33 cellular contexts compared by ENCODE assay signal in genomic region chr19:3636506-3636905, GRCh38. TPM values are rescaled to one million over a fixed set of nuclear protein-coding genes. Genes with fewer than 3 reads are reported as not detected.
DNase-seq lines count a peak whose midpoint lies in the region; ATAC-seq lines count a peak whose summit lies in the region.
"Had no signal": no experiment of that assay in that cellular context is flagged by ENCODE, and none has a peak within 500 bp of the region (broad histone marks: within the 10 kb centered on the region; RNA-seq: fewer than 3 reads in every experiment).

No MANE protein-coding gene starts in this region.

- H3K4me1 Mint-ChIP-seq in central memory CD8-positive, alpha-beta T cell: peaks cover 6% of the 10 kb centered on the region
- H3K4me1 Mint-ChIP-seq: B cell; CD14-positive monocyte; CD4-positive, alpha-beta memory T cell; CD4-positive, CD25-positive, alpha-beta regulatory T cell; CD8-positive, alpha-beta memory T cell had no signal

- H3K27ac ChIP-seq in mesenchymal stem cell (ENCODE audit: low read length, poor library complexity, severe bottlenecking): no peak overlapping the region
- no peak overlapping the region for H3K27ac ChIP-seq in neuronal stem cell (replicated peaks; ENCODE audit: low read length)
- H3K27ac ChIP-seq: 22Rv1; A549; BLaER1 treated with 17β-estradiol and CSF1 and Interleukin-3, amounts not matched to agents 10 nM and 100 nM; C4-2B had no signal

- no peaks in the 10 kb centered on the region for H3K4me1 ChIP-seq in mesenchymal stem cell (ENCODE audit: control insufficient read depth, insufficient read depth, low read depth, low read length)
- H3K4me1 ChIP-seq in neuronal stem cell (ENCODE audit: control insufficient read depth in 2 of 2, insufficient read depth in 1 of 2, low read depth in 1 of 2, low read length in 2 of 2): no peaks in the 10 kb centered on the region
- H3K4me1 ChIP-seq: A549, BE2C, Caco-2 had no signal

- H3K9me3 Mint-ChIP-seq in central memory CD8-positive, alpha-beta T cell: no peaks in the 10 kb centered on the region
- H3K9me3 Mint-ChIP-seq: CD14-positive monocyte; CD4-positive, alpha-beta memory T cell; CD4-positive, alpha-beta T cell; CD8-positive, alpha-beta memory T cell; CD8-positive, alpha-beta T cell had no signal

- no peaks in the 10 kb centered on the region for H3K27me3 Mint-ChIP-seq in central memory CD8-positive, alpha-beta T cell
- H3K27me3 Mint-ChIP-seq: B cell; CD4-positive, alpha-beta memory T cell; CD4-positive, alpha-beta T cell; CD4-positive, CD25-positive, alpha-beta regulatory T cell; CD8-positive, alpha-beta memory T cell had no signal

- no peak overlapping the region for H3K4me2 ChIP-seq in mesenchymal stem cell (ENCODE audit: low read length, poor library complexity, severe bottlenecking)
- no peak overlapping the region for H3K4me2 ChIP-seq in neuronal stem cell (ENCODE audit: insufficient read depth, low read length, poor library complexity, severe bottlenecking)
- H3K4me2 ChIP-seq: A549; BLaER1; BLaER1 treated with 17β-estradiol and CSF1 and Interleukin-3, amounts not matched to agents 10 nM and 100 nM had no signal

- H3K27me3 ChIP-seq in mesenchymal stem cell (ENCODE audit: control insufficient read depth in 1 of 2, insufficient read depth in 1 of 2, low read length in 2 of 2): no peaks in the 10 kb centered on the region
- H3K27me3 ChIP-seq in neuronal stem cell (ENCODE audit: control insufficient read depth in 3 of 3, insufficient read depth in 3 of 3, low read depth in 1 of 3, low read length in 3 of 3): no peaks in the 10 kb centered on the region
- H3K27me3 ChIP-seq: BE2C; BLaER1; BLaER1 treated with 17β-estradiol and CSF1 and Interleukin-3, amounts not matched to agents 10 nM and 100 nM had no signal

- no peak overlapping the region for H2BK15ac ChIP-seq in mesenchymal stem cell (ENCODE audit: low read depth, poor library complexity, severe bottlenecking)
- H2BK15ac ChIP-seq in neuronal stem cell (ENCODE audit: low read length): no peak overlapping the region

- H3K23ac ChIP-seq in mesenchymal stem cell (ENCODE audit: low read length in 2 of 2) (no peak overlapping the region), neuronal stem cell (ENCODE audit: low read depth, low read length, poor library complexity) (peak overlapping the region; percentile 12)

- no peak overlapping the region for H3K4me3 Mint-ChIP-seq in central memory CD8-positive, alpha-beta T cell
- H3K4me3 Mint-ChIP-seq: B cell; CD14-positive monocyte; CD4-positive, alpha-beta memory T cell; CD4-positive, alpha-beta T cell; CD4-positive, CD25-positive, alpha-beta regulatory T cell; CD8-positive, alpha-beta memory T cell; CD8-positive, alpha-beta T cell had no signal

- H3K18ac ChIP-seq in mesenchymal stem cell (ENCODE audit: low read depth in 1 of 2, low read length in 2 of 2) (no peak overlapping the region), neuronal stem cell (ENCODE audit: low read length) (no peak overlapping the region)

- intact Hi-C loops in posterior cingulate gyrus (cut with DNase I): no loop called here

- no peak overlapping the region for H2BK120ac ChIP-seq in mesenchymal stem cell (ENCODE audit: low read depth, low read length)
- no peak overlapping the region for H2BK120ac ChIP-seq in neuronal stem cell (ENCODE audit: low read depth, low read length)

- H3K36me3 Mint-ChIP-seq in central memory CD8-positive, alpha-beta T cell (ENCODE audit: insufficient read depth): peaks cover 11% of the 10 kb centered on the region

- peaks cover 43 to 88% of the 10 kb centered on the region in 2 experiments for H3K36me3 ChIP-seq in mesenchymal stem cell (ENCODE audit: control insufficient read depth in 1 of 2, insufficient read depth in 2 of 2, low read depth in 1 of 2, low read length in 2 of 2)
- H3K36me3 ChIP-seq in neuronal stem cell (replicated peaks in 1 of 2; ENCODE audit: control insufficient read depth in 2 of 2, insufficient read depth in 2 of 2, low read length in 2 of 2): peaks cover 16 to 36% of the 10 kb centered on the region in 2 donors
- H3K36me3 ChIP-seq: BE2C had no signal

- no peak overlapping the region for H2BK12ac ChIP-seq in mesenchymal stem cell (ENCODE audit: low read length in 2 of 2)
- H2BK12ac ChIP-seq in neuronal stem cell (ENCODE audit: low read length): no peak overlapping the region

- H2BK5ac ChIP-seq in mesenchymal stem cell (ENCODE audit: low read depth, low read length, poor library complexity, severe bottlenecking): no peak overlapping the region
- H2BK5ac ChIP-seq in neuronal stem cell (ENCODE audit: low read length): no peak overlapping the region

- WGBS in mesenchymal stem cell: 95% methylated on average over 20 of the region's 20 CpGs
- no CpG with 5 or more reads among the region's 20 CpGs for WGBS in neuronal stem cell (ENCODE audit: extremely low coverage in 2 of 2, insufficient read length in 2 of 2, insufficient replicate concordance in 1 of 2), 2 donors

- H4K91ac ChIP-seq in mesenchymal stem cell (ENCODE audit: low read length) (no peak overlapping the region), neuronal stem cell (ENCODE audit: low read depth, low read length, poor library complexity) (no peak overlapping the region)

- peak overlapping the region; percentile 67 for H3K27ac Mint-ChIP-seq in central memory CD8-positive, alpha-beta T cell (ENCODE audit: low read depth)
- H3K27ac Mint-ChIP-seq: B cell; CD4-positive, alpha-beta T cell; CD4-positive, CD25-positive, alpha-beta regulatory T cell; CD8-positive, alpha-beta memory T cell; CD8-positive, alpha-beta T cell had no signal

- H2AK5ac ChIP-seq in mesenchymal stem cell (ENCODE audit: low read length, severe bottlenecking) (no peak overlapping the region), neuronal stem cell (ENCODE audit: low read depth, low read length) (no peak overlapping the region)

- no peak overlapping the region for H3K4ac ChIP-seq in mesenchymal stem cell (ENCODE audit: low read depth in 1 of 2, low read length in 2 of 2)
- H3K4ac ChIP-seq in neuronal stem cell (ENCODE audit: low read length): no peak overlapping the region

- H3K79me1 ChIP-seq in mesenchymal stem cell (replicated peaks; ENCODE audit: low read length, poor library complexity, severe bottlenecking): peaks cover 44% of the 10 kb centered on the region
- H3K79me1 ChIP-seq in neuronal stem cell (ENCODE audit: low read depth, low read length): peaks cover 4% of the 10 kb centered on the region

- no peak for ATAC-seq in central memory CD8-positive, alpha-beta T cell (replicated peaks; ENCODE audit: extremely low read depth, poor library complexity, severe bottlenecking)
- ATAC-seq: A549; CD8-positive, alpha-beta T cell had no signal

- H3K14ac ChIP-seq in mesenchymal stem cell (ENCODE audit: low read length in 2 of 2) (no peak overlapping the region), neuronal stem cell (ENCODE audit: low read length) (no peak overlapping the region)

- H2AFZ ChIP-seq in mesenchymal stem cell (ENCODE audit: low read depth, low read length): no peak overlapping the region
- H2AFZ ChIP-seq in neuronal stem cell (ENCODE audit: low read length): no peak overlapping the region

- H3K4me3 ChIP-seq in mesenchymal stem cell (ENCODE audit: insufficient read depth in 1 of 2, low read depth in 1 of 2, low read length in 2 of 2) (no peak overlapping the region), neuronal stem cell (ENCODE audit: low read length in 2 of 2) (no peak overlapping the region)
- H3K4me3 ChIP-seq: A549; BLaER1; BLaER1 treated with 17β-estradiol and CSF1 and Interleukin-3, amounts not matched to agents 10 nM and 100 nM had no signal

- no peak for DNase-seq in central memory CD8-positive, alpha-beta T cell (ENCODE audit: low spot score in 2 of 2)
- DNase-seq in mesenchymal stem cell: no peak
- no peak for DNase-seq in neuronal stem cell (ENCODE audit: low spot score)
- no peak for DNase-seq in HuH-7 (ENCODE audit: low spot score)
- no peak for DNase-seq in posterior cingulate gyrus
- no peak for DNase-seq in stimulated activated CD4-positive, alpha-beta T cell treated with anti-CD3 and anti-CD28 coated beads, Interleukin-1b, Interleukin-23, amount 100 ng/mL, for 48 hours
- DNase-seq: 8988T; ACHN; AML-193; BE2C; C1 segment of cervical spinal cord; Caco-2; Calu3; CD4-positive, alpha-beta memory T cell; CD4-positive, alpha-beta T cell; CD4-positive, CD25-positive, alpha-beta regulatory T cell; CD8-positive, alpha-beta memory T cell; CD8-positive, alpha-beta T cell; COR-L47; DMS 273 treated with DMSO at 0.1 percent for 48 hours; DMS153; DMS53; DMS79; DMS79 treated with DMSO at 0.1 percent for 48 hours; DND-41; EL had no signal

- H4K8ac ChIP-seq in mesenchymal stem cell (ENCODE audit: low read length) (peak overlapping the region; percentile 31), neuronal stem cell (ENCODE audit: low read depth, low read length) (no peak overlapping the region)

- H3K9ac ChIP-seq in mesenchymal stem cell (ENCODE audit: low read length) (no peak overlapping the region), neuronal stem cell (ENCODE audit: low read depth, low read length, poor library complexity) (no peak overlapping the region)
- H3K9ac ChIP-seq: BLaER1 had no signal

- H3K9me3 ChIP-seq in mesenchymal stem cell (ENCODE audit: control insufficient read depth, low read length) (no peaks in the 10 kb centered on the region), neuronal stem cell (replicated peaks in 1 of 2; ENCODE audit: control insufficient read depth in 2 of 2, insufficient read depth in 1 of 2, low read depth in 1 of 2, low read length in 2 of 2) (no peaks in the 10 kb centered on the region)
- H3K9me3 ChIP-seq: A549; BE2C; BLaER1; BLaER1 treated with 17β-estradiol and CSF1 and Interleukin-3, amounts not matched to agents 10 nM and 100 nM; Caco-2 had no signal

RNA-seq across cellular contexts. Expression of gene CACTIN, which starts 9.9 kb away (rescaled TPM):
- polyA plus RNA-seq in mesenchymal stem cell (2013, experiment 1 of 2): 16.6 TPM
- polyA plus RNA-seq in mesenchymal stem cell (2013, experiment 2 of 2): 16.4 TPM
- 23.9 TPM for polyA plus RNA-seq in neuronal stem cell (2013, experiment 1 of 2)
- 25.3 TPM for polyA plus RNA-seq in neuronal stem cell (2013, experiment 2 of 2)

RNA-seq across cellular contexts. Expression of gene TBXA2R, which starts 29.8 kb away (rescaled TPM):
- polyA plus RNA-seq in mesenchymal stem cell (2013, experiment 1 of 2): 6.8 TPM
- 6.9 TPM for polyA plus RNA-seq in mesenchymal stem cell (2013, experiment 2 of 2)
- polyA plus RNA-seq in neuronal stem cell (2013, experiment 1 of 2): 0.11 TPM
- 0.12 TPM for polyA plus RNA-seq in neuronal stem cell (2013, experiment 2 of 2)

RNA-seq across cellular contexts. Expression of gene GIPC3, which starts 51.2 kb away (rescaled TPM):
- 5.4 TPM for polyA plus RNA-seq in mesenchymal stem cell (2013, experiment 1 of 2)
- 5.2 TPM for polyA plus RNA-seq in mesenchymal stem cell (2013, experiment 2 of 2)
- 0.46 TPM for polyA plus RNA-seq in neuronal stem cell (2013, experiment 1 of 2)
- polyA plus RNA-seq in neuronal stem cell (2013, experiment 2 of 2): 0.47 TPM
